Comparison of ENCODE assay signal across 19 cellular contexts in the genomic region with DNA sequence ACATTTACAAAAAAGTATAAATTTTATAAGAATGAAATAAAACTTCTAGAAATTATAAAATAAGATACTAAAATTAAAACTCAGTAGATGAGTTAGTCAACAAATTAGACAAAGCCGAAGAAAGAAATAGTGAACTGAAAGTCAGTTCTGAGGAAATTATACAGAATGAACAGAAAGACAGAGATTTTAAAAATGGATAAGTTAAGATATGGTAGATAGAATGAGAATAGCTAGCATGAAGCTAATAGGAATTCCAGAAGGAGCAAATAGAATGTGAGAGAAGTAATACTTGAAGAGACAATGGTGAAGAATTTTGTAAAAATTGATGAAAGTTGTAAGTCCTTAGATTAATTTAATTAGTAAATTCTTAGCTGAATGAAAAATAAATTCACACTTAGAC.
A peak's percentile ranks its signal among the peaks of the same experiment; 100 is the strongest.
DNase-seq lines count a peak whose midpoint lies in the region; ATAC-seq, FAIRE-seq and TF ChIP-seq lines count a peak whose summit lies in the region.
"Had no signal": no experiment of that assay in that cellular context is flagged by ENCODE, and none has a peak within 500 bp of the region (broad histone marks: within the 10 kb centered on the region; RNA-seq: fewer than 3 reads in every experiment).

No MANE protein-coding gene starts in this region.

- peak overlapping the region; percentile 92 for H3K27ac Mint-ChIP-seq in dendritic cell treated with granulocyte-macrophage colony-stimulating factor and Interleukin-4, amounts not matched to agents 40 ng/mL and 50 ng/mL, for 4 days
- H3K27ac Mint-ChIP-seq: B cell; CD4-positive, CD25-positive, alpha-beta regulatory T cell; CD8-positive, alpha-beta T cell; GM23338; H9 had no signal

- intact Hi-C loops in dendritic cell treated with granulocyte-macrophage colony-stimulating factor and Interleukin-4, amounts not matched to agents 40 ng/mL and 50 ng/mL, for 4 days (cut with micrococcal nuclease): loop anchor here (5.0 kb wide), 2 partner anchors 182 to 197 kb away; no protein-coding TSS in a partner anchor
- intact Hi-C loops in pancreas (cut with DNase I): no loop called here

- FAIRE-seq in A204.1 (lab: Jason Lieb, UNC): peak; percentile 39
- peak; percentile 76 for FAIRE-seq in pancreas (lab: Jason Lieb, UNC)
- FAIRE-seq: G401.6, GM12892, GM19239 had no signal

- H3K4me3 Mint-ChIP-seq in dendritic cell treated with granulocyte-macrophage colony-stimulating factor and Interleukin-4, amounts not matched to agents 40 ng/mL and 50 ng/mL, for 4 days: no peak overlapping the region
- H3K4me3 Mint-ChIP-seq: B cell; CD4-positive, CD25-positive, alpha-beta regulatory T cell; CD8-positive, alpha-beta T cell; GM23338; H9 had no signal

- H3K4me1 Mint-ChIP-seq in dendritic cell treated with granulocyte-macrophage colony-stimulating factor and Interleukin-4, amounts not matched to agents 40 ng/mL and 50 ng/mL, for 4 days (ENCODE audit: low read depth): peaks cover 68% of the 10 kb centered on the region

- H3K27me3 ChIP-seq in pancreas: no peaks in the 10 kb centered on the region
- H3K27me3 ChIP-seq: BLaER1 had no signal

- WGBS in pancreas, 2 donors: 91 to 94% methylated on average over 1 of the region's 1 CpG

- TF ChIP-seq CTCF in pancreas (IDR thresholded peaks at IDR 0.05): no peak

- peaks cover 1% of the 10 kb centered on the region for H3K27me3 Mint-ChIP-seq in dendritic cell treated with granulocyte-macrophage colony-stimulating factor and Interleukin-4, amounts not matched to agents 40 ng/mL and 50 ng/mL, for 4 days

- H3K4me1 ChIP-seq in pancreas: no peaks in the 10 kb centered on the region
- H3K4me1 ChIP-seq: Caco-2 had no signal

- H3K27ac ChIP-seq in pancreas: no peak overlapping the region
- H3K27ac ChIP-seq: BLaER1, C4-2B had no signal

- H3K9me3 Mint-ChIP-seq in dendritic cell treated with granulocyte-macrophage colony-stimulating factor and Interleukin-4, amounts not matched to agents 40 ng/mL and 50 ng/mL, for 4 days: peaks cover 21% of the 10 kb centered on the region

- H3K36me3 ChIP-seq in pancreas: no peaks in the 10 kb centered on the region
- H3K36me3 ChIP-seq: BLaER1 had no signal

- no peaks in the 10 kb centered on the region for H3K9me3 ChIP-seq in pancreas
- H3K9me3 ChIP-seq: Caco-2 had no signal

- peak; percentile 48 for DNase-seq in OCI-M1 (lab: John Stamatoyannopoulos, UW)
- DNase-seq in pancreas: no peak
- DNase-seq in NCI-H1436 (lab: John Stamatoyannopoulos, UW): no peak
- DNase-seq: Caco-2; CD4-positive, CD25-positive, alpha-beta regulatory T cell; CD8-positive, alpha-beta T cell; DMS153; H9 had no signal

- no peak for ATAC-seq in pancreas
- ATAC-seq in GM18868 (IDR thresholded peaks at IDR 0.05; ENCODE audit: unreplicated experiment): no peak
- ATAC-seq: CD8-positive, alpha-beta T cell; GM23338; HCT116 had no signal

- peaks cover 22% of the 10 kb centered on the region for H3K36me3 Mint-ChIP-seq in dendritic cell treated with granulocyte-macrophage colony-stimulating factor and Interleukin-4, amounts not matched to agents 40 ng/mL and 50 ng/mL, for 4 days (ENCODE audit: low read depth)
- H3K36me3 Mint-ChIP-seq: CD4-positive, CD25-positive, alpha-beta regulatory T cell; CD8-positive, alpha-beta T cell had no signal

- no peak overlapping the region for H3K4me3 ChIP-seq in pancreas
- H3K4me3 ChIP-seq: BLaER1, GM23338 had no signal
